In the genomic region with DNA sequence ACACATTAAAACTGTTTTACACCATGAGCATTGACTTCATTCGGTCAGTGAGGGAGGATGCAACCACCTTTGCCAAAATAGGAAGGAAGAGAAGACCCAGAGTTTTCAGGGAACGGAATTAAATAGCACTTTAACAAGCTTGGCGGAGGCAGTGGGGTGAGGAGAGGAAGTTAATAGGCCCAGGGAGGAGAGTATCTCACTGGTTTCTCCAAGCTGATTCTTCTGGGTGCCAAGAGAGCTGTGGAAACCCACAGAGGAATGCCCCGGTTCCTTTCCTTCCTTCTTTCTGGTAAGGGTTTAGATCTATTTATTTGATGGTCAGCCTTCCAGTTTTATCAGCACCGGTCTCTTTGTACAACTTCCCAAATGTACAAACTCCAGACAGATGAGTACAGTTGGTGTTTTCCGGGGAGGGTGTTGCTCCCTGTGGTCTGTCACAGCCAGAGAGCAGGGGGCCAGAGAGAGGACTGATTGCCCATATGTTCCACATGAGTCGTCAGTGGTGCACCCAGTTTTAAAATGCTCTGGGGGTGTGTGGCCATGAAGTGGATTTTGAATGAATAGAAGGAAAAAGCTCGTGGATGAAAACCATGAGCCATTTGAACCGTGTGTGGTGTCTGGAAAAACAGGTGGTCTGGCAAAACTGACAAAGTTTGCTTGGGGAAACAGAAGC, we compare ENCODE assay signal across 11 cellular contexts. TPM values are rescaled to one million over a fixed set of nuclear protein-coding genes. Genes with fewer than 3 reads are reported as not detected.
DNase-seq lines count a peak whose midpoint lies in the region; ATAC-seq and TF ChIP-seq lines count a peak whose summit lies in the region.
"Had no signal": no experiment of that assay in that cellular context is flagged by ENCODE, and none has a peak within 500 bp of the region (broad histone marks: within the 10 kb centered on the region; RNA-seq: fewer than 3 reads in every experiment).

No MANE protein-coding gene starts in this region.

- no peak overlapping the region for H3K4me3 ChIP-seq in right cardiac atrium (ENCODE audit: low read length)
- H3K4me3 ChIP-seq in thyroid gland (replicated peaks in 1 of 3), result no peak overlapping the region
- H3K4me3 ChIP-seq: dorsolateral prefrontal cortex had no signal

- no peaks in the 10 kb centered on the region for H3K36me3 ChIP-seq in thyroid gland

- H3K4me1 Mint-ChIP-seq in activated CD4-positive, alpha-beta T cell treated with anti-CD3 and anti-CD28 coated beads, Interleukin-2, amount 10 ng/mL, durations not matched to agents 24 days and 14 days, result peaks cover 86% of the 10 kb centered on the region
- H3K4me1 Mint-ChIP-seq: nephron had no signal

- WGBS in right cardiac atrium, result 52% methylated on average over 9 of the region's 9 CpGs
- 57 to 59% methylated on average over 9 of the region's 9 CpGs for WGBS in thyroid gland, 2 donors

- TF ChIP-seq POLR2A in thyroid gland (IDR thresholded peaks at IDR 0.05), result no peak

- H3K9me3 ChIP-seq in right cardiac atrium (ENCODE audit: control insufficient read depth, low read length) (no peaks in the 10 kb centered on the region), thyroid gland (no peaks in the 10 kb centered on the region)

- peaks cover 38% of the 10 kb centered on the region for H3K36me3 Mint-ChIP-seq in activated CD4-positive, alpha-beta T cell treated with anti-CD3 and anti-CD28 coated beads, Interleukin-2, amount 10 ng/mL, durations not matched to agents 24 days and 14 days (ENCODE audit: low read depth)

- no peak for TF ChIP-seq CTCF in thyroid gland (IDR thresholded peaks at IDR 0.05)

- H3K4me1 ChIP-seq in right cardiac atrium (ENCODE audit: control insufficient read depth, insufficient read depth, low read length) (peaks cover 12% of the 10 kb centered on the region), thyroid gland (peaks cover 0 to 16% of the 10 kb centered on the region in 2 donors)

- H3K4me3 Mint-ChIP-seq in activated CD4-positive, alpha-beta T cell treated with anti-CD3 and anti-CD28 coated beads, Interleukin-2, amount 10 ng/mL, durations not matched to agents 24 days and 14 days, result peak overlapping the region; percentile 83
- H3K4me3 Mint-ChIP-seq: nephron had no signal

- H3K27ac Mint-ChIP-seq in activated CD4-positive, alpha-beta T cell treated with anti-CD3 and anti-CD28 coated beads, Interleukin-2, amount 10 ng/mL, durations not matched to agents 24 days and 14 days, result peak overlapping the region; percentile 93
- H3K27ac Mint-ChIP-seq: nephron had no signal

- peak overlapping the region; percentile 38 for H3K27ac ChIP-seq in right cardiac atrium (ENCODE audit: low read length)
- H3K27ac ChIP-seq in thyroid gland, result peak overlapping the region in 2 of 3 donors; percentile 13 to 32

- ATAC-seq in right cardiac atrium, result peak; percentile 57 to 60
- ATAC-seq in HG03354 (IDR thresholded peaks at IDR 0.05; ENCODE audit: poor library complexity, severe bottlenecking, unreplicated experiment), result no peak

- no peaks in the 10 kb centered on the region for H3K27me3 Mint-ChIP-seq in activated CD4-positive, alpha-beta T cell treated with anti-CD3 and anti-CD28 coated beads, Interleukin-2, amount 10 ng/mL, durations not matched to agents 24 days and 14 days

- H3K9me3 Mint-ChIP-seq in activated CD4-positive, alpha-beta T cell treated with anti-CD3 and anti-CD28 coated beads, Interleukin-2, amount 10 ng/mL, durations not matched to agents 24 days and 14 days, result peaks cover 11% of the 10 kb centered on the region
- H3K9me3 Mint-ChIP-seq: nephron had no signal

- H3K27me3 ChIP-seq in right cardiac atrium (ENCODE audit: control insufficient read depth, insufficient read depth) (no peaks in the 10 kb centered on the region), thyroid gland (no peaks in the 10 kb centered on the region)

- peak; percentile 56 for DNase-seq in activated naive CD4-positive, alpha-beta T cell treated with Interleukin-2 at 50 U/mL for 16 hours
- DNase-seq in activated naive CD4-positive, alpha-beta T cell treated with anti-CD3 and anti-CD28 coated beads, Interleukin-2, amount 50 U/mL, for 16 hours, result no peak
- peak; percentile 73 for DNase-seq in activated CD4-positive, alpha-beta T cell treated with anti-CD3 and anti-CD28 coated beads, Interleukin-2, amount 10 ng/mL, durations not matched to agents 24 days and 14 days
- DNase-seq in right cardiac atrium, result no peak
- no peak for DNase-seq in thyroid gland
- DNase-seq in NCI-H748 treated with DMSO at 0.1 percent for 48 hours (lab: John Stamatoyannopoulos, UW), result no peak
- DNase-seq in NOMO-1 treated with DMSO at 0.1 percent for 48 hours (lab: John Stamatoyannopoulos, UW; ENCODE audit: unreplicated experiment), result no peak
- DNase-seq: dorsolateral prefrontal cortex, NCI-H2171 had no signal

- intact Hi-C loops in activated CD4-positive, alpha-beta T cell treated with anti-CD3 and anti-CD28 coated beads, Interleukin-2, amount 10 ng/mL, durations not matched to agents 24 days and 14 days (cut with micrococcal nuclease), result loop anchor here (1.0 to 10.0 kb wide), 2 partner anchors 9 to 247 kb away; no protein-coding TSS in a partner anchor
- intact Hi-C loops in right cardiac atrium (cut with DNase I), result no loop called here
- intact Hi-C loops in thyroid gland (cut with DNase I), result no loop called here

RNA-seq across cellular contexts. Expression of a gene that starts 26.5 kb away (rescaled TPM):
- total RNA-seq in activated CD4-positive, alpha-beta T cell treated with anti-CD3 and anti-CD28 coated beads, Interleukin-2, amount 10 ng/mL, durations not matched to agents 24 days and 14 days, result 108 and 118 TPM in 2 replicates
- total RNA-seq in right cardiac atrium, result 10 to 100 TPM; 25.8 to 31.3 (median 28.2) TPM
- polyA plus RNA-seq in right cardiac atrium, result 11.9 TPM
- 10 to 100 TPM; 34.0 to 68.7 (median 49.8) TPM for total RNA-seq in thyroid gland

Comparison
In these comparisons a context has a peak if more than half of its experiments do, and no peak if none do; other contexts are left out.
1. DNase-seq: peak in activated naive CD4-positive, alpha-beta T cell treated with Interleukin-2 at 50 U/mL for 16 hours (single experiment) and activated CD4-positive, alpha-beta T cell treated with anti-CD3 and anti-CD28 coated beads, Interleukin-2, amount 10 ng/mL, durations not matched to agents 24 days and 14 days (single experiment); none in activated naive CD4-positive, alpha-beta T cell treated with anti-CD3 and anti-CD28 coated beads, Interleukin-2, amount 50 U/mL, for 16 hours (single experiment), right cardiac atrium (0 of 3), thyroid gland (0 of 2), NCI-H748 treated with DMSO at 0.1 percent for 48 hours (single experiment) and NOMO-1 treated with DMSO at 0.1 percent for 48 hours (single experiment).